Comparison of ENCODE assay signal across 16 cellular contexts in genomic region chr5:168171901-168172717, GRCh38.
"Had no signal": no experiment of that assay in that cellular context is flagged by ENCODE, and none has a peak within 500 bp of the region (broad histone marks: within the 10 kb centered on the region; RNA-seq: fewer than 3 reads in every experiment).

No MANE protein-coding gene starts in this region.

- H3K4me1 ChIP-seq: psoas muscle had no signal

- H3K9ac ChIP-seq: SK-N-SH had no signal

- ATAC-seq: gastroesophageal sphincter; psoas muscle; stimulated activated memory B cell treated with anti-CD40 and anti-IgM and Interleukin-4, amounts not matched to agents 10 μg/mL and 1 μg/mL and 100 μg/mL, for 72 hours; T-cell had no signal

- H3K9me3 ChIP-seq: ascending aorta, gastroesophageal sphincter, psoas muscle, SK-N-SH had no signal

- H3K27ac ChIP-seq: hepatocyte, psoas muscle had no signal

- H3K4me3 ChIP-seq: ascending aorta, gastroesophageal sphincter, hepatocyte, psoas muscle had no signal

- FAIRE-seq: bronchial epithelial cell had no signal

- H3K36me3 ChIP-seq: ascending aorta, gastroesophageal sphincter had no signal

- H3K27me3 ChIP-seq: ascending aorta, gastroesophageal sphincter, hepatocyte had no signal

- DNase-seq: activated CD4-positive, alpha-beta T cell treated with anti-CD3 and anti-CD28 coated beads, Interleukin-2, amount 50 U/mL, for 4 hours; activated CD4-positive, CD25-positive, alpha-beta regulatory T cell treated with anti-CD3 and anti-CD28 coated beads, Interleukin-2, amount 50 U/mL, for 72 hours; activated naive CD4-positive, alpha-beta T cell treated with anti-CD3 and anti-CD28 coated beads for 36 hours; activated T-cell treated with anti-CD3 and anti-CD28 coated beads for 4 hours; islet precursor cell; mesendoderm; psoas muscle; SK-N-SH; stimulated activated CD4-positive, alpha-beta T cell treated with anti-CD3 and anti-CD28 coated beads, Interleukin-2, amount 100 ng/mL, for 48 hours; T-cell; T-helper 9 cell had no signal
